ENCODE assay signal across 11 cellular contexts in genomic region chr1:119873166-119874025, GRCh38. TPM values are rescaled to one million over a fixed set of nuclear protein-coding genes. Genes with fewer than 3 reads are reported as not detected.
DNase-seq lines count a peak whose midpoint lies in the region; ATAC-seq and TF ChIP-seq lines count a peak whose summit lies in the region.
"Had no signal": no experiment of that assay in that cellular context is flagged by ENCODE, and none has a peak within 500 bp of the region (broad histone marks: within the 10 kb centered on the region; RNA-seq: fewer than 3 reads in every experiment).

No MANE protein-coding gene starts in this region.

- DNase-seq in GM03348 (ENCODE audit: low spot score) (peak; percentile 69), NCI-H226 (peak; percentile 89), esophagus muscularis mucosa (ENCODE audit: extremely low spot score) (no peak), renal cortical epithelial cell (ENCODE audit: low read depth) (peak; percentile 74), NCI-H345 treated with DMSO at 0.1 percent for 48 hours (lab: John Stamatoyannopoulos, UW; ENCODE audit: unreplicated experiment) (no peak)
- DNase-seq: central memory CD4-positive, alpha-beta T cell; pancreas had no signal

- no peak for ATAC-seq in GM21786 (IDR thresholded peaks at IDR 0.05; ENCODE audit: unreplicated experiment)
- no peak for ATAC-seq in HG03457 (IDR thresholded peaks at IDR 0.05; ENCODE audit: unreplicated experiment)
- ATAC-seq in GM19351 (IDR thresholded peaks at IDR 0.05; ENCODE audit: unreplicated experiment), result no peak

- no peak for TF ChIP-seq EP300 in esophagus muscularis mucosa (IDR thresholded peaks at IDR 0.05)

- no peak for TF ChIP-seq CTCF in esophagus muscularis mucosa (IDR thresholded peaks at IDR 0.05)

- 39% methylated on average over 3 of the region's 3 CpGs for WGBS in esophagus muscularis mucosa

- no peak for TF ChIP-seq POLR2A in esophagus muscularis mucosa (IDR thresholded peaks at IDR 0.05; ENCODE audit: low read depth)

- H3K4me1 ChIP-seq in esophagus muscularis mucosa, result peaks cover 5 to 32% (median 28%) of the 10 kb centered on the region in 4 donors
- H3K4me1 ChIP-seq: pancreas had no signal

- intact Hi-C loops in esophagus muscularis mucosa (cut with DNase I), result loop anchor here (5.0 kb wide), 1 partner anchor 131 kb away; no protein-coding TSS in a partner anchor

- no peak overlapping the region for H3K4me3 ChIP-seq in esophagus muscularis mucosa
- H3K4me3 ChIP-seq: pancreas had no signal

- no peaks in the 10 kb centered on the region for H3K9me3 ChIP-seq in esophagus muscularis mucosa
- H3K9me3 ChIP-seq: pancreas had no signal

- no peaks in the 10 kb centered on the region for H3K36me3 ChIP-seq in esophagus muscularis mucosa
- H3K36me3 ChIP-seq: pancreas had no signal

- H3K27ac ChIP-seq in esophagus muscularis mucosa (replicated peaks in 1 of 4), result peak overlapping the region; percentile 51 to 65 (median 58)
- H3K27ac ChIP-seq: pancreas had no signal

- no peaks in the 10 kb centered on the region for H3K27me3 ChIP-seq in esophagus muscularis mucosa
- H3K27me3 ChIP-seq: pancreas had no signal

RNA-seq across cellular contexts. Expression of gene ADAM30, which starts 22.9 kb away (rescaled TPM):
- total RNA-seq in esophagus muscularis mucosa, result not detected
- not detected in 2 replicates for total RNA-seq in renal cortical epithelial cell
- total RNA-seq: activated CD8-positive, alpha-beta memory T cell treated with anti-CD3 and anti-CD28 coated beads for 36 hours; pancreas had no signal

Comparison
In these comparisons a context has a peak if more than half of its experiments do, and no peak if none do; other contexts are left out.
1. DNase-seq: peak in GM03348 (single experiment), NCI-H226 (single experiment) and renal cortical epithelial cell (single experiment); none in esophagus muscularis mucosa (single experiment) and NCI-H345 treated with DMSO at 0.1 percent for 48 hours (single experiment).